Comparison of ENCODE assay signal across 8 cellular contexts in genomic region chrX:40734956-40735317, GRCh38. TPM values are rescaled to one million over a fixed set of nuclear protein-coding genes. Genes with fewer than 3 reads are reported as not detected.
A peak's percentile ranks its signal among the peaks of the same experiment; 100 is the strongest.
DNase-seq lines count a peak whose midpoint lies in the region; ATAC-seq and TF ChIP-seq lines count a peak whose summit lies in the region.

No MANE protein-coding gene starts in this region.

- no peak for TF ChIP-seq CTCF in smooth muscle cell (IDR thresholded peaks at IDR 0.05; ENCODE audit: borderline replicate concordance, insufficient read depth, poor library complexity, severe bottlenecking)

- H3K27me3 ChIP-seq in adipocyte (replicated peaks; ENCODE audit: control insufficient read depth, insufficient read depth, low read length): peaks cover 24% of the 10 kb centered on the region
- no peaks in the 10 kb centered on the region for H3K27me3 ChIP-seq in iPS-20b (ENCODE audit: insufficient read depth, low read length)
- no peaks in the 10 kb centered on the region for H3K27me3 ChIP-seq in smooth muscle cell (ENCODE audit: low read depth)

- WGBS in smooth muscle cell (ENCODE audit: low lambda C conversion rate): 61% methylated on average over 9 of the region's 20 CpGs

- H3K4me1 ChIP-seq in adipocyte (ENCODE audit: control insufficient read depth, insufficient read depth, low read length) (peaks cover 3% of the 10 kb centered on the region), iPS-20b (ENCODE audit: insufficient read depth, low read length) (peaks cover 6% of the 10 kb centered on the region; the same call in 1 of the 2 replicates), smooth muscle cell (ENCODE audit: low read depth) (peaks cover 20% of the 10 kb centered on the region)

- H3K79me2 ChIP-seq in smooth muscle cell (ENCODE audit: low read depth): peaks cover 35% of the 10 kb centered on the region

- H3K36me3 ChIP-seq in adipocyte (ENCODE audit: control insufficient read depth, insufficient read depth, low read length, severe bottlenecking) (no peaks in the 10 kb centered on the region), iPS-20b (ENCODE audit: insufficient read depth, low read depth, low read length) (peaks cover 13% of the 10 kb centered on the region; the same call in 1 of the 2 replicates), smooth muscle cell (ENCODE audit: low read depth) (no peaks in the 10 kb centered on the region)

- H3K27ac ChIP-seq in iPS-20b (ENCODE audit: low read length) (peak overlapping the region; percentile 14), smooth muscle cell (ENCODE audit: low read depth) (peak overlapping the region; percentile 99)

- H3K9me3 ChIP-seq in adipocyte (ENCODE audit: control insufficient read depth, low read length) (no peaks in the 10 kb centered on the region), iPS-20b (ENCODE audit: insufficient read depth, low read depth, low read length) (no peaks in the 10 kb centered on the region), smooth muscle cell (replicated peaks; ENCODE audit: low read depth) (no peaks in the 10 kb centered on the region)

- peak overlapping the region; percentile 87 for H3K4me3 ChIP-seq in adipocyte (ENCODE audit: low read length)
- peak overlapping the region; percentile 95 for H3K4me3 ChIP-seq in iPS-20b (ENCODE audit: low read length)
- peak overlapping the region; percentile 71 for H3K4me3 ChIP-seq in smooth muscle cell

- peaks cover 45% of the 10 kb centered on the region for H4K20me1 ChIP-seq in smooth muscle cell (ENCODE audit: low read depth)

- no peaks in the 10 kb centered on the region for H3F3A ChIP-seq in smooth muscle cell (ENCODE audit: low read depth)

- H3K9ac ChIP-seq in adipocyte (ENCODE audit: low read length): peak overlapping the region; percentile 89
- H3K9ac ChIP-seq in iPS-20b (ENCODE audit: low read depth, low read length): peak overlapping the region; percentile 93; the same call in 1 of the 2 replicates
- H3K9ac ChIP-seq in smooth muscle cell (ENCODE audit: low read depth): peak overlapping the region; percentile 96

- DNase-seq in DMS 273 (lab: John Stamatoyannopoulos, UW; ENCODE audit: unreplicated experiment) (peak; percentile 81), DMS 273 treated with DMSO at 0.1 percent for 48 hours (lab: John Stamatoyannopoulos, UW) (no peak), NCI-H1092 treated with DMSO at 0.1 percent for 48 hours (lab: John Stamatoyannopoulos, UW) (peak; percentile 36), adipocyte (ENCODE audit: low read depth) (peak; percentile 54), smooth muscle cell (lab: John Stamatoyannopoulos, UW; ENCODE audit: unreplicated experiment) (no peak)

- H3K4me2 ChIP-seq in smooth muscle cell: peak overlapping the region; percentile 88

- ATAC-seq in GM19452 (IDR thresholded peaks at IDR 0.05; ENCODE audit: unreplicated experiment) (no peak), HG02610 (IDR thresholded peaks at IDR 0.05; ENCODE audit: unreplicated experiment) (no peak)

- H2AFZ ChIP-seq in smooth muscle cell (ENCODE audit: low read depth): peak overlapping the region; percentile 41

RNA-seq across cellular contexts. Expression of gene MED14, which starts 0.4 kb away (rescaled TPM):
- total RNA-seq in smooth muscle cell: 47.3 and 56.2 TPM in 2 replicates
- 9.4 and 14.2 TPM in 2 replicates for polyA plus RNA-seq in smooth muscle cell

Comparison
In these comparisons a context has a peak if more than half of its experiments do, and no peak if none do; other contexts are left out.
1. DNase-seq: peak in DMS 273 (single experiment), NCI-H1092 treated with DMSO at 0.1 percent for 48 hours (single experiment) and adipocyte (single experiment); none in DMS 273 treated with DMSO at 0.1 percent for 48 hours (single experiment) and smooth muscle cell (single experiment).
2. Peak in every context shown above with its lines, with median percentiles within 50 percentile points of each other: H3K4me3 ChIP-seq and H3K9ac ChIP-seq.